ENCODE assay signal across 8 cellular contexts in genomic region chr17:9239821-9240658, GRCh38.
DNase-seq lines count a peak whose midpoint lies in the region; ATAC-seq and TF ChIP-seq lines count a peak whose summit lies in the region.

No MANE protein-coding gene starts in this region.

- H3K36me3 Mint-ChIP-seq in activated naive CD4-positive, alpha-beta T cell treated with anti-CD3 and anti-CD28 coated beads, Interleukin-2, amount 50 U/mL, for 24 hours = no peaks in the 10 kb centered on the region
- peaks cover 2% of the 10 kb centered on the region for H3K36me3 Mint-ChIP-seq in osteocyte (ENCODE audit: unreplicated experiment)

- H3K27ac ChIP-seq in SJSA1 = peak overlapping the region; percentile 82
- H3K27ac ChIP-seq in thoracic aorta = peak overlapping the region; percentile 98 to 99

- H3K9me3 ChIP-seq in SJSA1 (replicated peaks) = no peaks in the 10 kb centered on the region; the same call in 1 of the 2 replicates
- no peaks in the 10 kb centered on the region for H3K9me3 ChIP-seq in thoracic aorta

- H3K4me1 Mint-ChIP-seq in activated naive CD4-positive, alpha-beta T cell treated with anti-CD3 and anti-CD28 coated beads, Interleukin-2, amount 50 U/mL, for 24 hours = peaks cover 9% of the 10 kb centered on the region
- peaks cover 4% of the 10 kb centered on the region for H3K4me1 Mint-ChIP-seq in osteocyte (ENCODE audit: unreplicated experiment)

- peak overlapping the region; percentile 80 for H3K4me3 Mint-ChIP-seq in activated naive CD4-positive, alpha-beta T cell treated with anti-CD3 and anti-CD28 coated beads, Interleukin-2, amount 50 U/mL, for 24 hours
- peak overlapping the region; percentile 35 for H3K4me3 Mint-ChIP-seq in osteocyte (ENCODE audit: unreplicated experiment)

- peak overlapping the region; percentile 17 for H3K27ac Mint-ChIP-seq in activated naive CD4-positive, alpha-beta T cell treated with anti-CD3 and anti-CD28 coated beads, Interleukin-2, amount 50 U/mL, for 24 hours
- H3K27ac Mint-ChIP-seq in osteocyte (ENCODE audit: unreplicated experiment) = no peak overlapping the region

- H3K36me3 ChIP-seq in SJSA1 = no peaks in the 10 kb centered on the region
- no peaks in the 10 kb centered on the region for H3K36me3 ChIP-seq in thoracic aorta

- H3K27me3 ChIP-seq in SJSA1 (replicated peaks) (no peaks in the 10 kb centered on the region), thoracic aorta (replicated peaks; ENCODE audit: insufficient read depth) (no peaks in the 10 kb centered on the region)

- ATAC-seq in HG02588 (IDR thresholded peaks at IDR 0.05; ENCODE audit: unreplicated experiment) (peak; percentile 53), thoracic aorta (ENCODE audit: insufficient number of reproducible peaks, low FRiP score, low read depth) (peak; percentile 29)

- TF ChIP-seq CTCF in osteocyte (IDR thresholded peaks at IDR 0.05) (no peak), thoracic aorta (IDR thresholded peaks at IDR 0.05) (no peak)

- no peaks in the 10 kb centered on the region for H3K27me3 Mint-ChIP-seq in activated naive CD4-positive, alpha-beta T cell treated with anti-CD3 and anti-CD28 coated beads, Interleukin-2, amount 50 U/mL, for 24 hours
- H3K27me3 Mint-ChIP-seq in osteocyte (ENCODE audit: unreplicated experiment) = no peaks in the 10 kb centered on the region

- no peaks in the 10 kb centered on the region for H3K9me3 Mint-ChIP-seq in activated naive CD4-positive, alpha-beta T cell treated with anti-CD3 and anti-CD28 coated beads, Interleukin-2, amount 50 U/mL, for 24 hours
- H3K9me3 Mint-ChIP-seq in osteocyte (ENCODE audit: unreplicated experiment) = no peaks in the 10 kb centered on the region

- DNase-seq in COLO668 (lab: John Stamatoyannopoulos, UW; ENCODE audit: unreplicated experiment) (peak; percentile 10), SJSA1 (ENCODE audit: low read depth in 1 of 2, low spot score in 2 of 2) (no peak), globus pallidus (ENCODE audit: low spot score) (peak; percentile 60), osteocyte (ENCODE audit: extremely low spot score, unreplicated experiment) (no peak), thoracic aorta (ENCODE audit: low spot score) (peak; percentile 40), NCI-H2081 (lab: John Stamatoyannopoulos, UW) (no peak)

- H3K4me1 ChIP-seq in SJSA1 (replicated peaks) = peaks cover 54% of the 10 kb centered on the region
- peaks cover 41 to 87% of the 10 kb centered on the region in 2 donors for H3K4me1 ChIP-seq in thoracic aorta (ENCODE audit: control insufficient read depth in 1 of 2, low read depth in 2 of 2)

- H3K4me3 ChIP-seq in SJSA1 = peak overlapping the region; percentile 19
- peak overlapping the region; percentile 78 for H3K4me3 ChIP-seq in thoracic aorta

Comparison
In these comparisons a context has a peak if more than half of its experiments do, and no peak if none do; other contexts are left out.
1. DNase-seq: peak in COLO668 (single experiment), globus pallidus (single experiment) and thoracic aorta (single experiment); none in SJSA1 (0 of 2), osteocyte (single experiment) and NCI-H2081 (0 of 2).